ENCODE assay signal across 16 cellular contexts in genomic region chr11:64814712-64815187, GRCh38. TPM values are rescaled to one million over a fixed set of nuclear protein-coding genes. Genes with fewer than 3 reads are reported as not detected.
DNase-seq lines count a peak whose midpoint lies in the region; ATAC-seq, FAIRE-seq and TF ChIP-seq lines count a peak whose summit lies in the region.
"Had no signal": no experiment of that assay in that cellular context is flagged by ENCODE, and none has a peak within 500 bp of the region (broad histone marks: within the 10 kb centered on the region; RNA-seq: fewer than 3 reads in every experiment).

No MANE protein-coding gene starts in this region.

- H3K4me2 ChIP-seq in neuronal stem cell (ENCODE audit: insufficient read depth, low read length, poor library complexity, severe bottlenecking): no peak overlapping the region

- no peak overlapping the region for H3K18ac ChIP-seq in neuronal stem cell (ENCODE audit: low read length)

- TF ChIP-seq CTCF in D721Med (IDR thresholded peaks at IDR 0.05; ENCODE audit: insufficient read depth, missing control alignments) (no peak), glutamatergic neuron (IDR thresholded peaks at IDR 0.05; ENCODE audit: partially characterized antibody, unreplicated experiment) (no peak)

- no peak for FAIRE-seq in D721Med (lab: Jason Lieb, UNC)

- H2BK120ac ChIP-seq in neuronal stem cell (ENCODE audit: low read depth, low read length): no peak overlapping the region

- no peaks in the 10 kb centered on the region for H3K9me3 ChIP-seq in neuronal stem cell (replicated peaks in 1 of 2; ENCODE audit: control insufficient read depth in 2 of 2, insufficient read depth in 1 of 2, low read depth in 1 of 2, low read length in 2 of 2)
- H3K9me3 ChIP-seq: esophagus muscularis mucosa, mucosa of descending colon, thyroid gland had no signal

- H2AK5ac ChIP-seq in neuronal stem cell (ENCODE audit: low read depth, low read length): no peak overlapping the region

- H3K4me3 Mint-ChIP-seq in naive B cell (peak overlapping the region in 4 of 8 donors; percentile 14 to 71 (median 32)), glutamatergic neuron (ENCODE audit: unreplicated experiment) (no peak overlapping the region)
- H3K4me3 Mint-ChIP-seq: CD4-positive, alpha-beta T cell had no signal

- H2AFZ ChIP-seq in neuronal stem cell (ENCODE audit: low read length): no peak overlapping the region

- H3K27me3 Mint-ChIP-seq in naive B cell (no peaks in the 10 kb centered on the region), glutamatergic neuron (ENCODE audit: unreplicated experiment) (peaks cover 8% of the 10 kb centered on the region)
- H3K27me3 Mint-ChIP-seq: CD4-positive, alpha-beta T cell had no signal

- H3K4me1 ChIP-seq in neuronal stem cell (ENCODE audit: control insufficient read depth in 2 of 2, insufficient read depth in 1 of 2, low read depth in 1 of 2, low read length in 2 of 2): peaks cover 0 to under 1% of the 10 kb centered on the region in 2 donors
- H3K4me1 ChIP-seq: thyroid gland had no signal

- H3K27ac ChIP-seq in neuronal stem cell (replicated peaks; ENCODE audit: low read length): no peak overlapping the region
- H3K27ac ChIP-seq: esophagus muscularis mucosa, thyroid gland had no signal

- no peak overlapping the region for H4K91ac ChIP-seq in neuronal stem cell (ENCODE audit: low read depth, low read length, poor library complexity)

- H3K9ac ChIP-seq in neuronal stem cell (ENCODE audit: low read depth, low read length, poor library complexity): no peak overlapping the region

- H3K27me3 ChIP-seq in neuronal stem cell (ENCODE audit: control insufficient read depth in 3 of 3, insufficient read depth in 3 of 3, low read depth in 1 of 3, low read length in 3 of 3): peaks cover 0 to 7% (median 0%) of the 10 kb centered on the region in 3 experiments
- H3K27me3 ChIP-seq: esophagus muscularis mucosa, thyroid gland had no signal

- peaks cover 24 to 30% (median 26%) of the 10 kb centered on the region in 3 donors for H3K4me1 Mint-ChIP-seq in naive B cell
- peaks cover 8% of the 10 kb centered on the region for H3K4me1 Mint-ChIP-seq in glutamatergic neuron (ENCODE audit: low read depth, unreplicated experiment)

- H3K79me1 ChIP-seq in neuronal stem cell (ENCODE audit: low read depth, low read length): peaks cover 1% of the 10 kb centered on the region

- H2BK15ac ChIP-seq in neuronal stem cell (ENCODE audit: low read length): no peak overlapping the region

- no CpG with 5 or more reads among the region's 7 CpGs for WGBS in neuronal stem cell (ENCODE audit: extremely low coverage in 2 of 2, insufficient read length in 2 of 2, insufficient replicate concordance in 1 of 2), 2 donors

- no peak overlapping the region for H3K14ac ChIP-seq in neuronal stem cell (ENCODE audit: low read length)

- H3K9me3 Mint-ChIP-seq in naive B cell (no peaks in the 10 kb centered on the region), glutamatergic neuron (ENCODE audit: unreplicated experiment) (peaks cover 3% of the 10 kb centered on the region)
- H3K9me3 Mint-ChIP-seq: CD4-positive, alpha-beta T cell had no signal

- no peaks in the 10 kb centered on the region for H3K36me3 ChIP-seq in neuronal stem cell (replicated peaks in 1 of 2; ENCODE audit: control insufficient read depth in 2 of 2, insufficient read depth in 2 of 2, low read length in 2 of 2)
- H3K36me3 ChIP-seq: esophagus muscularis mucosa, thyroid gland had no signal

- H3K23ac ChIP-seq in neuronal stem cell (ENCODE audit: low read depth, low read length, poor library complexity): no peak overlapping the region

- H3K36me3 Mint-ChIP-seq in naive B cell (no peaks in the 10 kb centered on the region), glutamatergic neuron (ENCODE audit: unreplicated experiment) (no peaks in the 10 kb centered on the region)

- H3K4ac ChIP-seq in neuronal stem cell (ENCODE audit: low read length): no peak overlapping the region

- ATAC-seq in GM18517 (IDR thresholded peaks at IDR 0.05; ENCODE audit: unreplicated experiment) (peak; percentile 69), GM21528 (IDR thresholded peaks at IDR 0.05; ENCODE audit: low FRiP score, unreplicated experiment) (peak; percentile 65), HG03342 (IDR thresholded peaks at IDR 0.05; ENCODE audit: unreplicated experiment) (peak; percentile 50), naive B cell (ENCODE audit: low read depth in 2 of 2) (peak; percentile 15 to 50)
- ATAC-seq: activated CD4-positive, CD25-positive, alpha-beta regulatory T cell treated with anti-CD3 and anti-CD28 coated beads, Interleukin-2, amount 50 U/mL, for 24 hours; mucosa of descending colon had no signal

- no peak overlapping the region for H4K8ac ChIP-seq in neuronal stem cell (ENCODE audit: low read depth, low read length)

- no peak overlapping the region for H2BK12ac ChIP-seq in neuronal stem cell (ENCODE audit: low read length)

- H3K27ac Mint-ChIP-seq in naive B cell (peak overlapping the region in 4 of 6 donors; percentile 21 to 81 (median 44)), glutamatergic neuron (ENCODE audit: unreplicated experiment) (no peak overlapping the region)
- H3K27ac Mint-ChIP-seq: CD4-positive, alpha-beta T cell had no signal

- DNase-seq in naive B cell (no peak), neuronal stem cell (ENCODE audit: low spot score) (no peak), D721Med (ENCODE audit: insufficient read length, low spot score) (no peak), glutamatergic neuron (no peak)
- no peak for DNase-seq in activated naive CD4-positive, alpha-beta T cell treated with anti-CD3 and anti-CD28 coated beads, Interleukin-2, amount 50 U/mL, for 16 hours
- DNase-seq: CD4-positive, alpha-beta T cell; mucosa of descending colon; NCI-H226; SIG-M5; thyroid gland had no signal

- H3K4me3 ChIP-seq in neuronal stem cell (ENCODE audit: low read length in 2 of 2): no peak overlapping the region
- H3K4me3 ChIP-seq: esophagus muscularis mucosa, mucosa of descending colon, thyroid gland had no signal

- no peak overlapping the region for H2BK5ac ChIP-seq in neuronal stem cell (ENCODE audit: low read length)

RNA-seq across cellular contexts. Expression of gene MEN1, which starts 4.4 kb away (rescaled TPM):
- polyA plus RNA-seq in naive B cell (ENCODE audit: low read depth in 6 of 6): 10 to 100 TPM; 12.3 to 49.5 (median 27.4) TPM
- polyA plus RNA-seq in neuronal stem cell (2013, experiment 1 of 2): 59.7 TPM
- 59.7 TPM for polyA plus RNA-seq in neuronal stem cell (2013, experiment 2 of 2)
- total RNA-seq in glutamatergic neuron (ENCODE audit: unreplicated experiment): 39.7 TPM

RNA-seq across cellular contexts. Expression of gene MAP4K2, which starts 11.7 kb away (rescaled TPM):
- 10 to 100 TPM; 29.8 to 65.0 (median 39.7) TPM for polyA plus RNA-seq in naive B cell (ENCODE audit: low read depth in 6 of 6)
- polyA plus RNA-seq in neuronal stem cell (2013, experiment 1 of 2): 11.1 TPM
- 11.6 TPM for polyA plus RNA-seq in neuronal stem cell (2013, experiment 2 of 2)
- total RNA-seq in glutamatergic neuron (ENCODE audit: unreplicated experiment): 15.9 TPM

RNA-seq across cellular contexts. Expression of gene CDC42BPG, which starts 29.7 kb away (rescaled TPM):
- under 1 TPM in 4 of 6 donors, not detected in 2; 0.17 to 0.57 (median 0.33) TPM for polyA plus RNA-seq in naive B cell (ENCODE audit: low read depth in 6 of 6)
- 1.1 TPM for polyA plus RNA-seq in neuronal stem cell (2013, experiment 1 of 2)
- polyA plus RNA-seq in neuronal stem cell (2013, experiment 2 of 2): 1.1 TPM
- total RNA-seq in glutamatergic neuron (ENCODE audit: unreplicated experiment): 2.3 TPM

RNA-seq across cellular contexts. Expression of gene SF1, which starts 36.4 kb away (rescaled TPM):
- 100 to 1,000 TPM in 4 of 6 donors, 10 to 100 TPM in 2; 68.6 to 242 (median 132) TPM for polyA plus RNA-seq in naive B cell (ENCODE audit: low read depth in 6 of 6)
- 214 TPM for polyA plus RNA-seq in neuronal stem cell (2013, experiment 1 of 2)
- 215 TPM for polyA plus RNA-seq in neuronal stem cell (2013, experiment 2 of 2)
- 415 TPM for total RNA-seq in glutamatergic neuron (ENCODE audit: unreplicated experiment)

RNA-seq across cellular contexts. Expression of gene PYGM, which starts 55.0 kb away (rescaled TPM):
- polyA plus RNA-seq in naive B cell (ENCODE audit: low read depth in 6 of 6): 1 to 10 TPM in 5 of 6 donors, not detected in 1; 2.1 to 4.9 (median 2.2) TPM
- 1.3 TPM for polyA plus RNA-seq in neuronal stem cell (2013, experiment 1 of 2)
- polyA plus RNA-seq in neuronal stem cell (2013, experiment 2 of 2): 1.3 TPM
- total RNA-seq in glutamatergic neuron (ENCODE audit: unreplicated experiment): 5.5 TPM
- total RNA-seq: LHCN-M2 had no signal
